26 cellular contexts compared by ENCODE assay signal in genomic region chr5:4366628-4367027, GRCh38.
"Had no signal": no experiment of that assay in that cellular context is flagged by ENCODE, and none has a peak within 500 bp of the region (broad histone marks: within the 10 kb centered on the region; RNA-seq: fewer than 3 reads in every experiment).

No MANE protein-coding gene starts in this region.

- DNase-seq: dermis blood vessel endothelial cell; dorsolateral prefrontal cortex; effector CD4-positive, alpha-beta T cell; effector memory CD4-positive, alpha-beta T cell; erythroblast; esophagus squamous epithelium; foreskin fibroblast; foreskin melanocyte; gastrocnemius medialis; glutamatergic neuron; head of caudate nucleus; heart right ventricle; hippocampal formation; kidney; kidney glomerular epithelial cell; left colon; left lung; left ventricle myocardium superior; lower lobe of right lung; mesendoderm; mucosa of descending colon; naive B cell had no signal

- H3K36me3 Mint-ChIP-seq: memory B cell, naive B cell had no signal

- ATAC-seq: esophagus mucosa, gastrocnemius medialis, heart right ventricle, left colon, left lung, left ventricle myocardium superior, lower lobe of right lung, mucosa of descending colon had no signal

- H3K27me3 ChIP-seq: esophagus squamous epithelium, gastrocnemius medialis, left lung had no signal

- H3K27me3 Mint-ChIP-seq: memory B cell had no signal

- H3K9me3 ChIP-seq: esophagus squamous epithelium, gastrocnemius medialis, heart right ventricle, left lung, lower lobe of right lung had no signal

- H3K4me3 Mint-ChIP-seq: memory B cell, naive B cell had no signal

- H3K4me1 ChIP-seq: esophagus squamous epithelium, gastrocnemius medialis, heart right ventricle, left lung, lower lobe of right lung had no signal

- H3K36me3 ChIP-seq: esophagus squamous epithelium, gastrocnemius medialis, heart right ventricle, left lung, lower lobe of right lung had no signal

- H3K4me3 ChIP-seq: coronary artery, dorsolateral prefrontal cortex, esophagus squamous epithelium, gastrocnemius medialis, heart right ventricle, left lung, lower lobe of right lung, mucosa of descending colon had no signal

- H3K27ac ChIP-seq: coronary artery, dorsolateral prefrontal cortex, epithelial cell of prostate, esophagus squamous epithelium, gastrocnemius medialis, heart right ventricle, left lung, lower lobe of right lung had no signal

- H3K4me1 Mint-ChIP-seq: memory B cell, naive B cell had no signal

- H3K27ac Mint-ChIP-seq: memory B cell had no signal
